ENCODE assay signal across 7 cellular contexts in the genomic region with DNA sequence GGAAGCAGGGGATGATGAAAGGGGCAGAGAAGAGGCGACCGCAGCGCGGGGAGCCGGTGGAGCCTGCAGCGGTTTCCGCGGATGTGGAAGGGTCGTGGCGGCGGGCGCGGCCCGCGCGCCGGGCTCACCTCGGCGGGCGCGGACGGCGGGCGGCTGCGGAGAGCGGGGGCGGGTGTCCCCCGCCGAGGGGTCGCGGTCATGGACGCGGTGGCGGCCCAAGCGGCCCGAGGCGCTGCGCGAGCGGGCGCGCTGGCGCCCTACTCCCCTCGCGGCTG. TPM values are rescaled to one million over a fixed set of nuclear protein-coding genes. Genes with fewer than 3 reads are reported as not detected.
DNase-seq lines count a peak whose midpoint lies in the region; ATAC-seq, FAIRE-seq and TF ChIP-seq lines count a peak whose summit lies in the region.

No MANE protein-coding gene starts in this region.

- CTCF ChIA-PET in WTC11 (lab: Charles Lee), result interaction anchor here (0.6 to 1.4 kb wide), 2 partner anchors 8 to 155 kb away, joined by 3 to 5 read pairs; partner anchors contain the start of gene NEK2

- 0% methylated on average over 45 of the region's 45 CpGs for WGBS in sigmoid colon, 2 donors

- H3K4me3 ChIP-seq in sigmoid colon, result peak overlapping the region; percentile 45 to 97 (median 92)

- H3K36me3 ChIP-seq in sigmoid colon, result peaks cover 0 to 6% (median 0%) of the 10 kb centered on the region in 4 donors

- peaks cover 18% of the 10 kb centered on the region for H3K27me3 Mint-ChIP-seq in WTC11 (ENCODE audit: low read depth)

- intact Hi-C loops in sigmoid colon (cut with DNase I), result loop anchor here (1.0 to 5.0 kb wide), 4 partner anchors 132 to 253 kb away; partner anchors contain the start of genes DTL, INTS7 and SLC30A1

- peak overlapping the region; percentile 84 for H3K4me3 Mint-ChIP-seq in WTC11

- no peak for TF ChIP-seq CTCF in WTC11 (IDR thresholded peaks at IDR 0.05)
- no peak for TF ChIP-seq CTCF in foreskin keratinocyte (conservative IDR thresholded peaks at IDR 0.05)
- no peak for TF ChIP-seq CTCF in sigmoid colon (IDR thresholded peaks at IDR 0.05)

- no peak for TF ChIP-seq POLR2A in sigmoid colon (IDR thresholded peaks at IDR 0.05)

- peaks cover 10% of the 10 kb centered on the region for H3K4me1 ChIP-seq in foreskin keratinocyte
- peaks cover 0 to 44% (median 35%) of the 10 kb centered on the region in 4 donors for H3K4me1 ChIP-seq in sigmoid colon

- FAIRE-seq in GM19239 (lab: Jason Lieb, UNC), result no peak

- H3K27ac Mint-ChIP-seq in WTC11, result no peak overlapping the region

- no peaks in the 10 kb centered on the region for H3K36me3 Mint-ChIP-seq in WTC11

- ATAC-seq in GM18517 (IDR thresholded peaks at IDR 0.05; ENCODE audit: unreplicated experiment) (peak; percentile 5), HG03103 (IDR thresholded peaks at IDR 0.05; ENCODE audit: low read depth, unreplicated experiment) (peak; percentile 10), WTC11 (peak; percentile 7), foreskin keratinocyte (peak; percentile 15)

- peaks cover 12% of the 10 kb centered on the region for H3K4me1 Mint-ChIP-seq in WTC11

- POLR2A ChIA-PET in WTC11 (lab: Charles Lee), result no interaction called here

- H3K27me3 ChIP-seq in foreskin keratinocyte, result no peaks in the 10 kb centered on the region
- H3K27me3 ChIP-seq in sigmoid colon, result no peaks in the 10 kb centered on the region

- H3K9me3 ChIP-seq in sigmoid colon, result no peaks in the 10 kb centered on the region

- TF ChIP-seq EP300 in sigmoid colon (IDR thresholded peaks at IDR 0.05), result no peak

- no peak overlapping the region for H3K27ac ChIP-seq in foreskin keratinocyte
- H3K27ac ChIP-seq in sigmoid colon, result peak overlapping the region; percentile 83 to 92 (median 90)

- DNase-seq in WTC11 (ENCODE audit: low spot score) (no peak), foreskin keratinocyte (no peak), sigmoid colon (no peak), GM19239 (ENCODE audit: insufficient read length, low spot score) (no peak), dedifferentiated amniotic fluid mesenchymal stem cell (ENCODE audit: extremely low spot score) (no peak)

- no peaks in the 10 kb centered on the region for H3K9me3 Mint-ChIP-seq in WTC11

TF ChIP-seq in WTC11, 78 proteins besides CTCF, POLR2A, EP300 and RAD21:
- 0 out of 2 replicates have a peak, but pooled peaks have one; percentile 39 for TF ChIP-seq PRRX2 (CRISPR knock-in tag; IDR thresholded peaks at IDR 0.05)
- TF ChIP-seq CREM (CRISPR knock-in tag; IDR thresholded peaks at IDR 0.05), result no peak
TF ChIP-seq in WTC11: peak in this region for 1.

RNA-seq across cellular contexts. Expression of gene LPGAT1, which starts 0.6 kb away (rescaled TPM):
- total RNA-seq in WTC11 (2021), result 13.5 to 15.1 TPM (median 14.3 TPM) in 3 replicates
- 30.9 and 32.1 TPM in 2 replicates for total RNA-seq in foreskin keratinocyte
- polyA plus RNA-seq in foreskin keratinocyte, result 6.5 and 7.5 TPM in 2 replicates
- 10 to 100 TPM; 26.8 to 46.7 (median 37.4) TPM for total RNA-seq in sigmoid colon
- 10 to 100 TPM in 1 of 3 donors, 1 to 10 TPM in 2; 2.5 to 12.9 (median 4.8) TPM for polyA plus RNA-seq in sigmoid colon
